Comparison of ENCODE assay signal across 1 cellular context in genomic region chr12:104471336-104471735, GRCh38.
TF ChIP-seq lines count a peak whose summit lies in the region.

No MANE protein-coding gene starts in this region.

TF ChIP-seq in K562, 482 proteins besides CTCF, POLR2A, EP300 and RAD21 (continued from another document):
- no peak for TF ChIP-seq BCLAF1 (IDR thresholded peaks at IDR 0.05; ENCODE audit: borderline replicate concordance in 1 of 2, control insufficient read depth in 1 of 2, low read depth in 2 of 2, low read length in 1 of 2)
- no peak for TF ChIP-seq CEBPG (CRISPR knock-in tag; IDR thresholded peaks at IDR 0.05)
- peak in 1 of 2 experiments; percentile 71; a peak in 2 of 4 replicates for TF ChIP-seq CEBPG (tag; conservative IDR thresholded peaks at IDR 0.05 in 1 of 2, IDR thresholded peaks at IDR 0.05 in 1 of 2)
- no peak for TF ChIP-seq SMARCB1 (IDR thresholded peaks at IDR 0.05; ENCODE audit: insufficient read length, low read depth)
- no peak for TF ChIP-seq ZNF232 (CRISPR knock-in tag; IDR thresholded peaks at IDR 0.05)
